In the genomic region with DNA sequence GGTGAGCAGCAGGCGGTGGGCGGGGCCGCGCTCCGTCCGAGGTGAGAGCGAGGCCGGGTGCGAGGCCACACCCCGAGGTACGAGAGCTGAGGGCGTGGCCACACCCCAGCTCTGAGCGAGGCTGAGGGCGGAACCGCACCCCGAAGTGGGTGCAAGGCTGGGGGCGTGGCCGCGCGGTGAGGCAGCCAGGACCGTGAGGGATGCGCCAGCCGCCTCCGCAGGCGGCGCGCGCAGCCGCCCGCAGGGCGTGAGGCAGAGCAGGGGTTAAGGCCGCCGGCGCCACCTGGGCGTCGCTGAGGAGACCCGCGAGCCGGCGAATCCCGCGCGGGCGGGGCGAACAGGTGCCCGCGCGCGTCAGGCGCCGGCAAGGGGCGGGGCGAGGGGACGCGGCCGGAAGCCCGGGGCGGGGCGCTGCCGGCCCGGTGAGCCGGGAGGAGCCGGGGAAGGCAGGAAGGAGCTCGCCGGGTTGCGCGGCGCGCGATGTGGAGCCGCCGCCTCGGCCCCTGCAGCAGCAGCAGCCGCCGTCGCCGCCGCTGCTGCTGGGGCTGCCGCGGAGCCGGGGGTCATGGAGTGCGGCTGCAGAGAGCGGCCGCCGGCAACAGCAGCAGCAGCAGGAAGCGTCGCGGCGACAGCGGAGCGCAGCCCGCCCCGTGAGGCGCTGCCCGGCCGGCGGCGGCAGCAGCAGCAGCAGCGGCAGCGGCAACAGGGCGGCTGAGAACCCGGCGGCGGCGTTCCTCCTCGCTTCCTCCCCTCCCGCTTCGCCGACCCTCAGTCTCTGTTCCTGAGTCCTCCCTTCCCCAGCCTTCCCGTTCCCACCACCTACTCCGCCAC, we compare ENCODE assay signal across 8 cellular contexts. TPM values are rescaled to one million over a fixed set of nuclear protein-coding genes. Genes with fewer than 3 reads are reported as not detected.
DNase-seq lines count a peak whose midpoint lies in the region; ATAC-seq and TF ChIP-seq lines count a peak whose summit lies in the region.

A gene with protein sequence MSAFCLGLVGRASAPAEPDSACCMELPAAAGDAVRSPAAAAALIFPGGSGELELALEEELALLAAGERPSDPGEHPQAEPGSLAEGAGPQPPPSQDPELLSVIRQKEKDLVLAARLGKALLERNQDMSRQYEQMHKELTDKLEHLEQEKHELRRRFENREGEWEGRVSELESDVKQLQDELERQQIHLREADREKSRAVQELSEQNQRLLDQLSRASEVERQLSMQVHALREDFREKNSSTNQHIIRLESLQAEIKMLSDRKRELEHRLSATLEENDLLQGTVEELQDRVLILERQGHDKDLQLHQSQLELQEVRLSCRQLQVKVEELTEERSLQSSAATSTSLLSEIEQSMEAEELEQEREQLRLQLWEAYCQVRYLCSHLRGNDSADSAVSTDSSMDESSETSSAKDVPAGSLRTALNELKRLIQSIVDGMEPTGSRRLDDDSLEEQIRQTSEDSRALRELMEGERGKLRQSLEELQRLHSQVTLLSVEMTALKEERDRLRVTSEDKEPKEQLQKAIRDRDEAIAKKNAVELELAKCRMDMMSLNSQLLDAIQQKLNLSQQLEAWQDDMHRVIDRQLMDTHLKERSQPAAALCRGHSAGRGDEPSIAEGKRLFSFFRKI (plus strand): TSS at position 449 of the 831 bp plus-strand sequence. CDS start 633 bp downstream, outside the sequence.

- no peak for TF ChIP-seq CTCF in GM12875 (IDR thresholded peaks at IDR 0.05; ENCODE audit: borderline replicate concordance, insufficient read depth, low read depth, low read length)
- no peak for TF ChIP-seq CTCF in upper lobe of right lung (IDR thresholded peaks at IDR 0.05)

- DNase-seq in NCI-H1092 (lab: John Stamatoyannopoulos, UW) (peak; percentile 87), SKM-1 (lab: John Stamatoyannopoulos, UW; ENCODE audit: unreplicated experiment) (peak; percentile 39), cardiac septum (ENCODE audit: low spot score) (peak; percentile 77), posterior cingulate gyrus (peak in 9 of 10 donors; percentile 50 to 96 (median 73)), upper lobe of right lung (peak; percentile 96)
- DNase-seq in activated naive CD4-positive, alpha-beta T cell treated with anti-CD3 and anti-CD28 coated beads, Interleukin-2, amount 50 U/mL, for 72 hours (ENCODE audit: low spot score in 2 of 2): peak; percentile 99 to 100

- peak within 1 kb of the TSS; percentile 55 for H3K4me3 ChIP-seq in GM12875 (ENCODE audit: low read depth, low read length)
- peak within 1 kb of the TSS; percentile 50 for H3K4me3 ChIP-seq in upper lobe of right lung

- peaks cover 11% of the 10 kb centered on the region for H3K27me3 ChIP-seq in upper lobe of right lung

- peaks cover 32% of the 10 kb centered on the region in 2 donors for H3K36me3 Mint-ChIP-seq in activated naive CD4-positive, alpha-beta T cell treated with anti-CD3 and anti-CD28 coated beads, Interleukin-2, amount 50 U/mL, for 72 hours

- H3K27ac ChIP-seq in upper lobe of right lung: no peak within 1 kb of the TSS

- H3K9me3 ChIP-seq in upper lobe of right lung: no peaks in the 10 kb centered on the region

- intact Hi-C loops in cardiac septum (cut with DNase I) (no loop called here), posterior cingulate gyrus (cut with DNase I) (loop anchor here (1.0 kb wide), 1 partner anchor 97 kb away; no protein-coding TSS in a partner anchor), upper lobe of right lung (cut with DNase I) (no loop called here)

- ATAC-seq in HG02623 (IDR thresholded peaks at IDR 0.05; ENCODE audit: unreplicated experiment) (peak; percentile 69), upper lobe of right lung (peak; percentile 97)
- peak; percentile 87 to 90 for ATAC-seq in activated naive CD4-positive, alpha-beta T cell treated with anti-CD3 and anti-CD28 coated beads, Interleukin-2, amount 50 U/mL, for 72 hours

- no peaks in the 10 kb centered on the region for H3K36me3 ChIP-seq in upper lobe of right lung

- peaks cover 10% of the 10 kb centered on the region for H3K4me1 ChIP-seq in upper lobe of right lung

- peak within 1 kb of the TSS; percentile 97 for H3K27ac Mint-ChIP-seq in activated naive CD4-positive, alpha-beta T cell treated with anti-CD3 and anti-CD28 coated beads, Interleukin-2, amount 50 U/mL, for 72 hours

- H3K9me3 Mint-ChIP-seq in activated naive CD4-positive, alpha-beta T cell treated with anti-CD3 and anti-CD28 coated beads, Interleukin-2, amount 50 U/mL, for 72 hours: no peaks in the 10 kb centered on the region

RNA-seq across cellular contexts. Expression of the gene that starts here (rescaled TPM):
- 100 to 1,000 TPM in 1 of 2 donors, 10 to 100 TPM in 1; 92.5 to 158 TPM for total RNA-seq in activated naive CD4-positive, alpha-beta T cell treated with anti-CD3 and anti-CD28 coated beads, Interleukin-2, amount 50 U/mL, for 72 hours
- total RNA-seq in cardiac septum (0.30 TPM), upper lobe of right lung (20.6 TPM)

Comparison
In these comparisons a context has a peak if more than half of its experiments do, and no peak if none do; other contexts are left out.
1. RNA of the gene that starts here (total RNA-seq): 92.5 to 158 TPM in activated naive CD4-positive, alpha-beta T cell treated with anti-CD3 and anti-CD28 coated beads, Interleukin-2, amount 50 U/mL, for 72 hours and 20.6 TPM in upper lobe of right lung (single experiment); 0.30 TPM in cardiac septum (single experiment); every median in the first group is over 10 times any median in the second.
2. Peak in DNase-seq in cardiac septum; RNA of the gene not detected or under 1 TPM.
3. DNase-seq: peak in every context shown above with its lines; median percentile 100 in activated naive CD4-positive, alpha-beta T cell treated with anti-CD3 and anti-CD28 coated beads, Interleukin-2, amount 50 U/mL, for 72 hours; 96 in upper lobe of right lung; 87 in NCI-H1092; 77 in cardiac septum; 73 in posterior cingulate gyrus; 39 in SKM-1.
4. Peak in every context shown above with its lines, with median percentiles within 50 percentile points of each other: ATAC-seq.